35 cellular contexts compared by ENCODE assay signal in the genomic region with DNA sequence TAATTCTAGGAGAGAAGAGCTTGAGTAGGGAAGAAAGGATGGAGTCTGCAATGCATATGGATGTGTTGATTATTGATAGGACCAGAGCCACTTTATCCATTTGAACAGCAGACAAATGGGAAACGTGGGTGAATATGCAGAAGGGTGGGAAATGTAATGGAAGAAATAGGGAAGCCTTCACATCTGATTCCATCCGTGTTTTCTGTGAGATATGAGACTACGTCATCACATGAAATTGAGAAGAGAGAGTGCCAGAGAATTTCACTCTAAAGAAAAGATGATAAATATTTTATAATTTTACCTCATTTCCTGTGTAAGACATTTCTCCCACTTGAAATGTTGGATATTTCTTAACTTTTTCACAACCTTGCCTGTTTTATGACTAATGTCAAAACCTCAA.
"Had no signal": no experiment of that assay in that cellular context is flagged by ENCODE, and none has a peak within 500 bp of the region (broad histone marks: within the 10 kb centered on the region; RNA-seq: fewer than 3 reads in every experiment).

No MANE protein-coding gene starts in this region.

- H3K36me3 ChIP-seq: adrenal gland, ascending aorta, brain microvascular endothelial cell, breast epithelium, cardiac muscle cell had no signal

- H3K4me1 ChIP-seq: adrenal gland, ascending aorta, breast epithelium had no signal

- ATAC-seq: activated naive CD4-positive, alpha-beta T cell treated with anti-CD3 and anti-CD28 coated beads, Interleukin-2, amount 50 U/mL, for 72 hours; activated naive CD8-positive, alpha-beta T cell treated with anti-CD3 and anti-CD28 coated beads, Interleukin-2, amount 50 U/mL, for 24 hours; activated T-cell treated with anti-CD3 and anti-CD28 coated beads, Interleukin-2, amount 50 U/mL, for 4 hours; activated T-cell treated with anti-CD3 and anti-CD28 coated beads, Interleukin-2, amount 50 U/mL, for 72 hours; activated T-helper 17 cell treated with anti-CD3 and anti-CD28 coated beads, Interleukin-2, amount 50 U/mL, for 72 hours; body of pancreas had no signal

- H3K27ac ChIP-seq: adrenal gland, ascending aorta, body of pancreas, brain microvascular endothelial cell, breast epithelium, cardiac muscle cell had no signal

- H3K4me3 ChIP-seq: adrenal gland, ascending aorta, body of pancreas, breast epithelium, cardiac muscle cell had no signal

- H3K9me3 ChIP-seq: adrenal gland, ascending aorta, body of pancreas, breast epithelium had no signal

- DNase-seq: activated effector memory CD4-positive, alpha-beta T cell treated with anti-CD3 and anti-CD28 coated beads, Interleukin-2, amount 50 U/mL, for 16 hours; activated effector memory CD4-positive, alpha-beta T cell treated with Interleukin-2 at 50 U/mL for 16 hours; activated gamma-delta T cell; activated gamma-delta T cell treated with Interleukin-2 at 50 U/mL for 16 hours; activated naive CD4-positive, alpha-beta T cell; activated naive CD4-positive, alpha-beta T cell treated with anti-CD3 and anti-CD28 coated beads for 36 hours; activated naive CD4-positive, alpha-beta T cell treated with anti-CD3 and anti-CD28 coated beads, Interleukin-2, amount 10 ng/mL, durations not matched to agents 7 days and 5 days; activated naive CD4-positive, alpha-beta T cell treated with anti-CD3 and anti-CD28 coated beads, Interleukin-2, amount 50 U/mL, for 16 hours; activated naive CD4-positive, alpha-beta T cell treated with Interleukin-2 at 50 U/mL for 16 hours; activated naive CD8-positive, alpha-beta T cell treated with anti-CD3 and anti-CD28 coated beads for 36 hours; activated naive CD8-positive, alpha-beta T cell treated with anti-CD3 and anti-CD28 coated beads, Interleukin-2, amount 10 ng/mL, durations not matched to agents 7 days and 5 days; activated naive CD8-positive, alpha-beta T cell treated with anti-CD3 and anti-CD28 coated beads, Interleukin-2, amount 50 U/mL, for 24 hours; activated T-cell treated with anti-CD3 and anti-CD28 coated beads for 4 hours; activated T-cell treated with anti-CD3 and anti-CD28 coated beads, Interleukin-2, amount 50 U/mL, for 1 hour; activated T-cell treated with anti-CD3 and anti-CD28 coated beads, Interleukin-2, amount 50 U/mL, for 24 hours; activated T-cell treated with anti-CD3 and anti-CD28 coated beads, Interleukin-2, amount 50 U/mL, for 4 hours; activated T-cell treated with anti-CD3 and anti-CD28 coated beads, Interleukin-2, amount 50 U/mL, for 48 hours; activated T-cell treated with anti-CD3 and anti-CD28 coated beads, Interleukin-2, amount 50 U/mL, for 72 hours; adrenal gland; amniotic stem cell; amygdala; anterior cingulate cortex; aorta; body of pancreas; brain microvascular endothelial cell; caudate nucleus; central memory CD4-positive, alpha-beta T cell; cerebellar nuclear complex had no signal

- FAIRE-seq: astrocyte, bronchial epithelial cell had no signal

- H3K27me3 ChIP-seq: adrenal gland, ascending aorta, body of pancreas, brain microvascular endothelial cell, breast epithelium, cardiac muscle cell had no signal
